Comparison of ENCODE assay signal across 18 cellular contexts in genomic region chr7:39392151-39392550, GRCh38.
DNase-seq lines count a peak whose midpoint lies in the region; ATAC-seq, FAIRE-seq and TF ChIP-seq lines count a peak whose summit lies in the region.
"Had no signal": no experiment of that assay in that cellular context is flagged by ENCODE, and none has a peak within 500 bp of the region (broad histone marks: within the 10 kb centered on the region; RNA-seq: fewer than 3 reads in every experiment).

No MANE protein-coding gene starts in this region.

- peak; percentile 9 for FAIRE-seq in GM12892 (lab: Jason Lieb, UNC)

- ATAC-seq in GM23338, result no peak
- peak; percentile 64 for ATAC-seq in activated T-helper 17 cell treated with anti-CD3 and anti-CD28 coated beads, Interleukin-2, amount 50 U/mL, for 72 hours (replicated peaks)
- ATAC-seq: HCT116 had no signal

- no peaks in the 10 kb centered on the region for H3K36me3 Mint-ChIP-seq in GM23338 (ENCODE audit: low read depth)
- H3K36me3 Mint-ChIP-seq in activated T-helper 17 cell treated with anti-CD3 and anti-CD28 coated beads, Interleukin-2, amount 50 U/mL, for 72 hours (ENCODE audit: low read depth), result no peaks in the 10 kb centered on the region
- H3K36me3 Mint-ChIP-seq: CD14-positive monocyte; CD4-positive, alpha-beta memory T cell had no signal

- H3K27me3 Mint-ChIP-seq in GM23338 (ENCODE audit: insufficient read depth, low read depth, poor library complexity), result no peaks in the 10 kb centered on the region
- peaks cover 34% of the 10 kb centered on the region for H3K27me3 Mint-ChIP-seq in activated T-helper 17 cell treated with anti-CD3 and anti-CD28 coated beads, Interleukin-2, amount 50 U/mL, for 72 hours

- DNase-seq in GM12892 (ENCODE audit: insufficient read length), result no peak
- DNase-seq in GM23338 (ENCODE audit: low spot score), result no peak
- peak; percentile 22 for DNase-seq in putamen (ENCODE audit: low spot score)
- DNase-seq in amygdala (lab: John Stamatoyannopoulos, UW), result no peak
- DNase-seq in iPS-NIHi11 (ENCODE audit: low spot score), result no peak
- DNase-seq in spleen, result no peak
- DNase-seq: 8988T; CD4-positive, alpha-beta memory T cell; DMS153; DMS79; GDM1; GOT3; H7; HFFc6 had no signal

- H3K27me3 ChIP-seq in GM23338 (ENCODE audit: insufficient read depth) (no peaks in the 10 kb centered on the region), spleen (replicated peaks in 1 of 7) (peaks cover 0 to 28% (median 0%) of the 10 kb centered on the region in 7 donors)
- H3K27me3 ChIP-seq: BLaER1 had no signal

- H3K79me2 ChIP-seq in GM23338 (replicated peaks; ENCODE audit: insufficient read depth), result no peaks in the 10 kb centered on the region

- no peak overlapping the region for H3K27ac Mint-ChIP-seq in GM23338
- H3K27ac Mint-ChIP-seq in activated T-helper 17 cell treated with anti-CD3 and anti-CD28 coated beads, Interleukin-2, amount 50 U/mL, for 72 hours, result no peak overlapping the region
- H3K27ac Mint-ChIP-seq: CD14-positive monocyte; CD4-positive, alpha-beta memory T cell; HFFc6 had no signal

- 76 to 90% (median 79%) methylated on average over 2 of the region's 2 CpGs for WGBS in spleen, 5 donors

- intact Hi-C loops in spleen (cut with DNase I; ENCODE audit: low total_unique reads), result no loop called here

- H3K4me3 Mint-ChIP-seq in GM23338, result no peak overlapping the region
- H3K4me3 Mint-ChIP-seq in activated T-helper 17 cell treated with anti-CD3 and anti-CD28 coated beads, Interleukin-2, amount 50 U/mL, for 72 hours, result no peak overlapping the region
- H3K4me3 Mint-ChIP-seq: CD14-positive monocyte; CD4-positive, alpha-beta memory T cell; HFFc6 had no signal

- peak overlapping the region; percentile 26; the same call in 1 of the 2 replicates for H3K4me2 ChIP-seq in GM23338
- H3K4me2 ChIP-seq: BLaER1 had no signal

- H3K4me1 ChIP-seq in GM23338 (ENCODE audit: insufficient read depth) (peaks cover 7% of the 10 kb centered on the region), spleen (no peaks in the 10 kb centered on the region)
- H3K4me1 ChIP-seq: BLaER1 had no signal

- H3K9me3 Mint-ChIP-seq in GM23338, result no peaks in the 10 kb centered on the region
- no peaks in the 10 kb centered on the region for H3K9me3 Mint-ChIP-seq in activated T-helper 17 cell treated with anti-CD3 and anti-CD28 coated beads, Interleukin-2, amount 50 U/mL, for 72 hours
- H3K9me3 Mint-ChIP-seq: HFFc6 had no signal

- H4K20me1 ChIP-seq in GM23338 (replicated peaks; ENCODE audit: insufficient read depth), result no peaks in the 10 kb centered on the region; the same call in 1 of the 2 replicates
- H4K20me1 ChIP-seq: BLaER1 had no signal

- H3K4me1 Mint-ChIP-seq in GM23338, result peaks cover 22% of the 10 kb centered on the region
- no peaks in the 10 kb centered on the region for H3K4me1 Mint-ChIP-seq in activated T-helper 17 cell treated with anti-CD3 and anti-CD28 coated beads, Interleukin-2, amount 50 U/mL, for 72 hours
- H3K4me1 Mint-ChIP-seq: CD14-positive monocyte; CD4-positive, alpha-beta memory T cell had no signal

- TF ChIP-seq POLR2A in GM12892 (IDR thresholded peaks at IDR 0.05; ENCODE audit: low read depth, low read length) (no peak), spleen (IDR thresholded peaks at IDR 0.05) (no peak)

- no peaks in the 10 kb centered on the region for H3F3A ChIP-seq in GM23338 (replicated peaks; ENCODE audit: low read depth)

- H3K27ac ChIP-seq in GM23338 (ENCODE audit: low read depth) (no peak overlapping the region), spleen (no peak overlapping the region)
- H3K27ac ChIP-seq: BLaER1 had no signal

- H3K9me3 ChIP-seq in spleen, result no peaks in the 10 kb centered on the region
- H3K9me3 ChIP-seq: BLaER1 had no signal

- H3K9me2 ChIP-seq in GM23338 (ENCODE audit: insufficient read depth), result no peaks in the 10 kb centered on the region

- no peak for TF ChIP-seq CTCF in GM23338 (conservative IDR thresholded peaks at IDR 0.05; ENCODE audit: low read depth in 2 of 2)
- TF ChIP-seq CTCF in spleen (IDR thresholded peaks at IDR 0.05 in 8 of 11, conservative IDR thresholded peaks at IDR 0.05 in 3 of 11), result no peak

- H3K4me3 ChIP-seq in GM23338 (no peak overlapping the region), spleen (no peak overlapping the region)
- H3K4me3 ChIP-seq: BLaER1 had no signal

- H3K36me3 ChIP-seq in GM23338 (ENCODE audit: insufficient read depth) (no peaks in the 10 kb centered on the region), spleen (no peaks in the 10 kb centered on the region)
- H3K36me3 ChIP-seq: BLaER1 had no signal

- H2AFZ ChIP-seq in GM23338, result 0 out of 2 replicates have a peak overlapping the region, but pooled peaks have one; percentile 23

TF ChIP-seq in GM23338, 12 proteins besides CTCF, POLR2A, EP300 and RAD21 (continues in another document):
- TF ChIP-seq POLR2AphosphoS5 (IDR thresholded peaks at IDR 0.05; ENCODE audit: low read depth) (no peak), JUNB (IDR thresholded peaks at IDR 0.05; ENCODE audit: unreplicated experiment) (no peak), CREB1 (CRISPR knock-in tag; IDR thresholded peaks at IDR 0.05; ENCODE audit: low read depth) (no peak), ETS1 (IDR thresholded peaks at IDR 0.05) (no peak), ZNF114 (CRISPR knock-in tag; IDR thresholded peaks at IDR 0.05) (no peak), NANOG (IDR thresholded peaks at IDR 0.05; ENCODE audit: borderline replicate concordance) (no peak), EZH2phosphoT487 (IDR thresholded peaks at IDR 0.05; ENCODE audit: unreplicated experiment) (no peak), REST (IDR thresholded peaks at IDR 0.05; ENCODE audit: unreplicated experiment) (no peak)
